8 cellular contexts compared by ENCODE assay signal in genomic region chr3:49554639-49555265, GRCh38. TPM values are rescaled to one million over a fixed set of nuclear protein-coding genes. Genes with fewer than 3 reads are reported as not detected.
A peak's percentile ranks its signal among the peaks of the same experiment; 100 is the strongest.
DNase-seq lines count a peak whose midpoint lies in the region; ATAC-seq, FAIRE-seq and TF ChIP-seq lines count a peak whose summit lies in the region.

No MANE protein-coding gene starts in this region.

- H2BK5ac ChIP-seq in IMR-90 (ENCODE audit: low read depth, low read length, poor library complexity, severe bottlenecking) = no peak overlapping the region

- peaks cover 5% of the 10 kb centered on the region; the same call in 1 of the 2 replicates for H3K9me1 ChIP-seq in IMR-90 (ENCODE audit: insufficient read depth, low read length)

- intact Hi-C loops in CD4-positive, alpha-beta memory T cell (cut with micrococcal nuclease) = no loop called here
- intact Hi-C loops in IMR-90 (cut with micrococcal nuclease) = no loop called here
- intact Hi-C loops in pancreas (cut with DNase I) = no loop called here

- dilution Hi-C loops in IMR-90 (cut with HindIII; ENCODE audit: low sequenced_read_pairs, unreplicated experiment) = no loop called here

- no peaks in the 10 kb centered on the region for H3K36me3 ChIP-seq in CD4-positive, alpha-beta memory T cell (ENCODE audit: insufficient read depth, low read length)
- H3K36me3 ChIP-seq in IMR-90 (ENCODE audit: control insufficient read depth, insufficient read depth, low read length) (no peaks in the 10 kb centered on the region), pancreas (no peaks in the 10 kb centered on the region)

- no peak overlapping the region for H3K18ac ChIP-seq in IMR-90 (ENCODE audit: low read depth, low read length)

- no peak overlapping the region for H4K8ac ChIP-seq in IMR-90 (ENCODE audit: low read depth in 2 of 2, low read length in 2 of 2)

- peaks cover 36 to 55% of the 10 kb centered on the region in 2 donors for H3K27me3 Mint-ChIP-seq in CD4-positive, alpha-beta memory T cell

- H4K5ac ChIP-seq in IMR-90 (ENCODE audit: low read depth, low read length) = no peak overlapping the region

- H2AK5ac ChIP-seq in IMR-90 (ENCODE audit: low read depth, low read length) = no peak overlapping the region

- no peak overlapping the region for H2BK15ac ChIP-seq in IMR-90 (ENCODE audit: low read depth, low read length)

- FAIRE-seq in pancreas (lab: Jason Lieb, UNC) = no peak

- H2BK120ac ChIP-seq in IMR-90 (ENCODE audit: low read depth, low read length) = no peak overlapping the region

- H3K27ac ChIP-seq in CD4-positive, alpha-beta memory T cell (ENCODE audit: low read depth, low read length) = no peak overlapping the region
- H3K27ac ChIP-seq in IMR-90 (ENCODE audit: insufficient read depth, low read length) (no peak overlapping the region), pancreas (no peak overlapping the region)

- H3K4me3 ChIP-seq in CD4-positive, alpha-beta memory T cell (ENCODE audit: low read length in 2 of 2) = no peak overlapping the region
- H3K4me3 ChIP-seq in IMR-90 (ENCODE audit: insufficient read depth, low read depth, low read length) (peak overlapping the region; percentile 58), fibroblast of villous mesenchyme (ENCODE audit: low read depth, low read length) (peak overlapping the region; percentile 79), pancreas (peak overlapping the region; percentile 6 to 69 (median 38))

- H4K91ac ChIP-seq in IMR-90 (ENCODE audit: insufficient read depth, low read depth, low read length) = no peak overlapping the region

- no peak for TF ChIP-seq POLR2A in IMR-90 (IDR thresholded peaks at IDR 0.05; ENCODE audit: low read depth, low read length)

- peak overlapping the region; percentile 61 to 75 (median 68) for H3K4me3 Mint-ChIP-seq in CD4-positive, alpha-beta memory T cell

- H3K27ac Mint-ChIP-seq in CD4-positive, alpha-beta memory T cell = peak overlapping the region in 3 of 7 donors; percentile 17 to 43 (median 42)

- in situ Hi-C loops in IMR-90 (cut with MboI; ENCODE audit: low sequenced_read_pairs) = no loop called here

- 2% methylated on average over 11 of the region's 65 CpGs; no CpG with 5 or more reads in 1 of the 2 experiments for WGBS in IMR-90 (ENCODE audit: extremely low coverage in 2 of 2, insufficient read length in 1 of 2), 2 experiments
- WGBS in pancreas, 2 donors = 1 to 2% methylated on average over 43 to 65 of the region's 65 CpGs

- peak overlapping the region; percentile 59 for H2AFZ ChIP-seq in IMR-90 (replicated peaks; ENCODE audit: low read length, poor library complexity)

- H3K4me2 ChIP-seq in IMR-90 (ENCODE audit: low read depth, low read length) = peak overlapping the region; percentile 71

- H3K9ac ChIP-seq in IMR-90 (ENCODE audit: low read depth, low read length) = no peak overlapping the region

- CTCF ChIA-PET in CD4-positive, alpha-beta memory T cell (lab: Charles Lee; ENCODE audit: partially characterized antibody) = interaction anchor here (1.1 to 6.2 kb wide), 2 partner anchors 14 to 118 kb away, joined by 5 to 31 read pairs; no protein-coding TSS in a partner anchor
- CTCF ChIA-PET in IMR-90 (lab: Yijun Ruan, JAX) = interaction anchor here (3.0 kb wide), 1 partner anchor 15 kb away, joined by 15 read pairs; no protein-coding TSS in a partner anchor

- no peak overlapping the region for H3K4ac ChIP-seq in IMR-90 (ENCODE audit: low read depth, low read length)

- no peak overlapping the region for H3K23ac ChIP-seq in IMR-90 (ENCODE audit: low read depth, low read length)

- H2AK9ac ChIP-seq in IMR-90 (replicated peaks; ENCODE audit: low read depth, low read length, poor library complexity) = no peak overlapping the region

- H3K9me3 Mint-ChIP-seq in CD4-positive, alpha-beta memory T cell = peaks cover 0 to 19% (median 5%) of the 10 kb centered on the region in 8 donors

- DNase-seq in CD4-positive, alpha-beta memory T cell = no peak
- DNase-seq in IMR-90 (peak; percentile 10), fibroblast of villous mesenchyme (ENCODE audit: low read depth) (peak; percentile 35), pancreas (peak in 4 of 6 donors; percentile 54 to 88 (median 82)), mesenteric fat pad (ENCODE audit: low spot score) (no peak), NK-92 (lab: John Stamatoyannopoulos, UW; ENCODE audit: unreplicated experiment) (no peak)
- peak; percentile 76 for DNase-seq in activated T-cell treated with anti-CD3 and anti-CD28 coated beads, Interleukin-2, amount 50 U/mL, for 1 hour

- POLR2A ChIA-PET in CD4-positive, alpha-beta memory T cell (lab: Charles Lee; ENCODE audit: partially characterized antibody) = interaction anchor here (0.6 to 1.7 kb wide), 6 partner anchors 12 to 1945 kb away, joined by 3 to 13 read pairs (median 3); partner anchors contain the start of genes DCAF1 and USP19
- POLR2A ChIA-PET in IMR-90 (lab: Charles Lee; ENCODE audit: unreplicated experiment) = interaction anchor here (0.6 kb wide), 1 partner anchor 86 kb away, joined by 3 read pairs; no protein-coding TSS in a partner anchor

- no peaks in the 10 kb centered on the region for H3K9me3 ChIP-seq in CD4-positive, alpha-beta memory T cell (ENCODE audit: control insufficient read depth in 1 of 2, low read length in 2 of 2)
- no peaks in the 10 kb centered on the region for H3K9me3 ChIP-seq in IMR-90 (ENCODE audit: control insufficient read depth, insufficient read depth, low read length)
- no peaks in the 10 kb centered on the region for H3K9me3 ChIP-seq in pancreas

- H3K27me3 ChIP-seq in CD4-positive, alpha-beta memory T cell (ENCODE audit: insufficient read depth, low read length) = peaks cover 11% of the 10 kb centered on the region
- H3K27me3 ChIP-seq in IMR-90 (ENCODE audit: control insufficient read depth, insufficient read depth, low read length) (peaks cover 27% of the 10 kb centered on the region), pancreas (no peaks in the 10 kb centered on the region)

- peaks cover 26% of the 10 kb centered on the region for H3K4me1 ChIP-seq in CD4-positive, alpha-beta memory T cell (ENCODE audit: insufficient read depth, low read length)
- H3K4me1 ChIP-seq in IMR-90 (ENCODE audit: control insufficient read depth, insufficient read depth, low read length) = peaks cover 2% of the 10 kb centered on the region; the same call in 1 of the 2 replicates
- peaks cover 0 to 4% (median 0%) of the 10 kb centered on the region in 3 donors for H3K4me1 ChIP-seq in pancreas

- TF ChIP-seq RAD21 in IMR-90 (IDR thresholded peaks at IDR 0.05; ENCODE audit: low read length) = no peak

- BruUV-seq in IMR-90 (replicated peaks; lab: Mats Ljungman, UMichigan) = no TSS peak

- TF ChIP-seq CTCF in IMR-90 (conservative IDR thresholded peaks at IDR 0.05; ENCODE audit: low read depth, low read length) = no peak
- no peak for TF ChIP-seq CTCF in fibroblast of villous mesenchyme (IDR thresholded peaks at IDR 0.05; ENCODE audit: insufficient read depth, low read depth, low read length)
- TF ChIP-seq CTCF in pancreas (IDR thresholded peaks at IDR 0.05) = no peak

- H3K14ac ChIP-seq in IMR-90 (replicated peaks; ENCODE audit: low read depth, low read length) = no peak overlapping the region

- H3K56ac ChIP-seq in IMR-90 (ENCODE audit: extremely low read depth, insufficient read depth, low read length) = no peak overlapping the region

- no peaks in the 10 kb centered on the region for H4K20me1 ChIP-seq in IMR-90 (ENCODE audit: insufficient read depth, low read length)

- H3K36me3 Mint-ChIP-seq in CD4-positive, alpha-beta memory T cell = no peaks in the 10 kb centered on the region

- peaks cover 8 to 28% (median 17%) of the 10 kb centered on the region in 4 donors for H3K4me1 Mint-ChIP-seq in CD4-positive, alpha-beta memory T cell

- peak; percentile 53 for ATAC-seq in GM21423 (IDR thresholded peaks at IDR 0.05; ENCODE audit: unreplicated experiment)
- ATAC-seq in IMR-90 (ENCODE audit: low read depth) = peak; percentile 93
- ATAC-seq in pancreas = peak; percentile 56 to 79 (median 73)

- no peak overlapping the region for H2BK20ac ChIP-seq in IMR-90 (ENCODE audit: low read depth, low read length)

- peaks cover 0 to 3% of the 10 kb centered on the region in 2 experiments; a peak in 1 of 4 replicates for H3K79me1 ChIP-seq in IMR-90 (ENCODE audit: low read depth in 1 of 2, low read length in 2 of 2)

TF ChIP-seq in IMR-90, 13 proteins besides CTCF, POLR2A, EP300 and RAD21:
- TF ChIP-seq MXI1 (IDR thresholded peaks at IDR 0.05; ENCODE audit: borderline replicate concordance, low read depth, low read length) (peak; percentile 55; the same call in 1 of the 2 replicates), ELK1 (IDR thresholded peaks at IDR 0.05; ENCODE audit: borderline replicate concordance, low read depth, low read length) (no peak), SMC3 (IDR thresholded peaks at IDR 0.05; ENCODE audit: low read depth, low read length) (no peak)

RNA-seq across cellular contexts. Expression of gene BSN, which starts 0.5 kb away (rescaled TPM):
- under 1 TPM; 0.06 to 0.15 TPM for total RNA-seq in CD4-positive, alpha-beta memory T cell
- under 1 TPM in 1 of 2 donors, not detected in 1; 0.01 TPM for polyA plus RNA-seq in CD4-positive, alpha-beta memory T cell
- total RNA-seq in IMR-90 (2012; rRNA removed) = under 0.01 TPM in 2 replicates
- polyA plus RNA-seq in IMR-90 (2012; rRNA removed) = 0.03 and 0.04 TPM in 2 replicates
- under 0.01 and 0.02 TPM in 2 replicates for polyA plus RNA-seq in IMR-90 (2012; cell fraction: cytosol; rRNA removed)
- polyA plus RNA-seq in IMR-90 (2012; cell fraction: nucleus; rRNA removed; ENCODE audit: low replicate concordance) = 0.03 and 0.04 TPM in 2 replicates
- total RNA-seq in fibroblast of villous mesenchyme = under 0.01 TPM in 2 replicates
- 1 to 10 TPM in 3 of 6 donors, under 1 TPM in 3; 0.56 to 1.2 (median 0.85) TPM for total RNA-seq in pancreas
- 1 to 10 TPM in 1 of 2 donors, under 1 TPM in 1; 0.89 to 1.6 TPM for polyA plus RNA-seq in pancreas
- total RNA-seq in mesenteric fat pad = 0.16 TPM

Comparison
In these comparisons a context has a peak if more than half of its experiments do, and no peak if none do; other contexts are left out.
1. DNase-seq: peak in IMR-90 (single experiment), activated T-cell treated with anti-CD3 and anti-CD28 coated beads, Interleukin-2, amount 50 U/mL, for 1 hour (single experiment), fibroblast of villous mesenchyme (single experiment) and pancreas (4 of 6); none in CD4-positive, alpha-beta memory T cell (0 of 5), mesenteric fat pad (single experiment) and NK-92 (single experiment).
2. H3K4me3 ChIP-seq: peak in IMR-90 (single experiment), fibroblast of villous mesenchyme (single experiment) and pancreas (4 of 4); none in CD4-positive, alpha-beta memory T cell (0 of 2).
3. Peak in every context shown above with its lines, with median percentiles within 50 percentile points of each other: ATAC-seq.